Comparison of ENCODE assay signal across 11 cellular contexts in genomic region chr4:151798678-151799416, GRCh38. TPM values are rescaled to one million over a fixed set of nuclear protein-coding genes. Genes with fewer than 3 reads are reported as not detected.
A peak's percentile ranks its signal among the peaks of the same experiment; 100 is the strongest.
DNase-seq lines count a peak whose midpoint lies in the region; ATAC-seq and TF ChIP-seq lines count a peak whose summit lies in the region.
"Had no signal": no experiment of that assay in that cellular context is flagged by ENCODE, and none has a peak within 500 bp of the region (broad histone marks: within the 10 kb centered on the region; RNA-seq: fewer than 3 reads in every experiment).

No MANE protein-coding gene starts in this region.

- no peak for TF ChIP-seq CTCF in neural cell (IDR thresholded peaks at IDR 0.05; ENCODE audit: poor library complexity, severe bottlenecking)
- TF ChIP-seq CTCF in thyroid gland (IDR thresholded peaks at IDR 0.05): no peak
- no peak for TF ChIP-seq CTCF in Caco-2 (IDR thresholded peaks at IDR 0.05; ENCODE audit: insufficient read depth in 1 of 2, low read depth in 1 of 2, low read length in 1 of 2, severe bottlenecking in 1 of 2, unreplicated experiment in 1 of 2)
- no peak for TF ChIP-seq CTCF in mucosa of descending colon (IDR thresholded peaks at IDR 0.05)

- H2AFZ ChIP-seq in neural cell (ENCODE audit: low read depth, low read length): no peak overlapping the region

- H3F3A ChIP-seq in neural cell (ENCODE audit: insufficient read depth, low read length, poor library complexity, severe bottlenecking): no peaks in the 10 kb centered on the region

- H3K4me1 ChIP-seq in thyroid gland (no peaks in the 10 kb centered on the region), Caco-2 (no peaks in the 10 kb centered on the region), mucosa of descending colon (ENCODE audit: low read depth) (peaks cover 7% of the 10 kb centered on the region)

- WGBS in thyroid gland, 2 donors: 79 to 92% methylated on average over 6 of the region's 6 CpGs

- no peaks in the 10 kb centered on the region for H3K36me3 Mint-ChIP-seq in Caco-2 (ENCODE audit: insufficient read depth, unreplicated experiment)
- H3K36me3 Mint-ChIP-seq: activated CD4-positive, alpha-beta memory T cell treated with anti-CD3 and anti-CD28 coated beads for 36 hours; naive thymus-derived CD4-positive, alpha-beta T cell had no signal

- H3K4me1 Mint-ChIP-seq in Caco-2 (ENCODE audit: low read depth, unreplicated experiment): no peaks in the 10 kb centered on the region
- H3K4me1 Mint-ChIP-seq: central memory CD8-positive, alpha-beta T cell had no signal

- no peaks in the 10 kb centered on the region for H4K20me1 ChIP-seq in neural cell (ENCODE audit: insufficient read depth)

- ATAC-seq in GM19025 (IDR thresholded peaks at IDR 0.05; ENCODE audit: low read depth, unreplicated experiment) (peak; percentile 73), HG02571 (IDR thresholded peaks at IDR 0.05; ENCODE audit: unreplicated experiment) (peak; percentile 87), HG03558 (IDR thresholded peaks at IDR 0.05; ENCODE audit: extremely low read depth, unreplicated experiment) (peak; percentile 78), mucosa of descending colon (no peak)
- ATAC-seq: naive thymus-derived CD4-positive, alpha-beta T cell had no signal

- H3K27me3 ChIP-seq in neural cell (ENCODE audit: insufficient read depth, low read depth, low read length): no peaks in the 10 kb centered on the region
- no peaks in the 10 kb centered on the region for H3K27me3 ChIP-seq in thyroid gland
- no peaks in the 10 kb centered on the region for H3K27me3 ChIP-seq in Caco-2 (replicated peaks; ENCODE audit: control insufficient read depth, insufficient read depth, low read length)

- CTCF ChIA-PET in Caco-2 (lab: Charles Lee): no interaction called here

- peak; percentile 98 for TF ChIP-seq EP300 in neural cell (conservative IDR thresholded peaks at IDR 0.05; ENCODE audit: poor library complexity, severe bottlenecking)

- H3K36me3 ChIP-seq in neural cell (ENCODE audit: insufficient read depth, low read length) (no peaks in the 10 kb centered on the region), thyroid gland (no peaks in the 10 kb centered on the region), Caco-2 (ENCODE audit: control insufficient read depth, insufficient read depth, low read length) (no peaks in the 10 kb centered on the region), mucosa of descending colon (ENCODE audit: low read depth) (no peaks in the 10 kb centered on the region)

- no TSS peak for BruUV-seq in Caco-2 (replicated peaks; lab: Mats Ljungman, UMichigan)

- peak overlapping the region; percentile 34 for H3K9ac ChIP-seq in neural cell (ENCODE audit: low read length)

- H3K27ac Mint-ChIP-seq in Caco-2 (ENCODE audit: unreplicated experiment): no peak overlapping the region
- H3K27ac Mint-ChIP-seq: activated CD4-positive, alpha-beta memory T cell treated with anti-CD3 and anti-CD28 coated beads for 36 hours; naive thymus-derived CD4-positive, alpha-beta T cell had no signal

- no peaks in the 10 kb centered on the region for H3K79me2 ChIP-seq in neural cell (replicated peaks; ENCODE audit: insufficient read depth, low read length)

- H3K4me2 ChIP-seq in neural cell (ENCODE audit: low read length): peak overlapping the region; percentile 16

- POLR2A ChIA-PET in Caco-2 (lab: Charles Lee): no interaction called here

- H3K27me3 Mint-ChIP-seq in Caco-2 (ENCODE audit: insufficient read depth, unreplicated experiment): no peaks in the 10 kb centered on the region
- H3K27me3 Mint-ChIP-seq: activated CD4-positive, alpha-beta memory T cell treated with anti-CD3 and anti-CD28 coated beads for 36 hours had no signal

- TF ChIP-seq RAD21 in neural cell (conservative IDR thresholded peaks at IDR 0.05): no peak

- no peak for DNase-seq in thyroid gland
- no peak for DNase-seq in Kasumi-1 (lab: John Stamatoyannopoulos, UW)
- no peak for DNase-seq in Caco-2
- no peak for DNase-seq in mucosa of descending colon
- DNase-seq: activated CD4-positive, alpha-beta memory T cell treated with anti-CD3 and anti-CD28 coated beads for 36 hours; naive thymus-derived CD4-positive, alpha-beta T cell had no signal

- no peak for TF ChIP-seq POLR2A in thyroid gland (IDR thresholded peaks at IDR 0.05)

- no peaks in the 10 kb centered on the region for H3K9me2 ChIP-seq in neural cell (ENCODE audit: insufficient read depth, low read length)

- intact Hi-C loops in thyroid gland (cut with DNase I): no loop called here
- intact Hi-C loops in Caco-2 (cut with micrococcal nuclease; ENCODE audit: unreplicated experiment): no loop called here
- intact Hi-C loops in mucosa of descending colon (cut with DNase I, micrococcal nuclease): loop anchor here in 1 of 2 donors (2.0 kb wide), 1 partner anchor 38 kb away; the partner anchor contains the start of gene GATB

- H3K4me3 ChIP-seq in neural cell (ENCODE audit: low read length) (peak overlapping the region; percentile 53), thyroid gland (replicated peaks in 1 of 3) (no peak overlapping the region), Caco-2 (ENCODE audit: low read depth, low read length) (no peak overlapping the region), mucosa of descending colon (no peak overlapping the region)

- H3K9me3 ChIP-seq in neural cell (ENCODE audit: low read length): no peaks in the 10 kb centered on the region
- no peaks in the 10 kb centered on the region for H3K9me3 ChIP-seq in thyroid gland
- H3K9me3 ChIP-seq in Caco-2: no peaks in the 10 kb centered on the region
- H3K9me3 ChIP-seq in mucosa of descending colon: no peaks in the 10 kb centered on the region

- H3K4me3 Mint-ChIP-seq in Caco-2 (ENCODE audit: unreplicated experiment): no peak overlapping the region
- H3K4me3 Mint-ChIP-seq: activated CD4-positive, alpha-beta memory T cell treated with anti-CD3 and anti-CD28 coated beads for 36 hours; central memory CD8-positive, alpha-beta T cell; naive thymus-derived CD4-positive, alpha-beta T cell had no signal

- H3K27ac ChIP-seq in neural cell (ENCODE audit: low read length): peak overlapping the region; percentile 76
- no peak overlapping the region for H3K27ac ChIP-seq in thyroid gland

- H3K9me3 Mint-ChIP-seq in Caco-2 (ENCODE audit: unreplicated experiment): no peaks in the 10 kb centered on the region
- H3K9me3 Mint-ChIP-seq: activated CD4-positive, alpha-beta memory T cell treated with anti-CD3 and anti-CD28 coated beads for 36 hours; central memory CD8-positive, alpha-beta T cell had no signal

TF ChIP-seq in neural cell, 6 proteins besides CTCF, POLR2A, EP300 and RAD21:
- peak; percentile 43 for TF ChIP-seq SMC3 (conservative IDR thresholded peaks at IDR 0.05; ENCODE audit: poor library complexity)
- no peak for TF ChIP-seq EZH2 (IDR thresholded peaks at IDR 0.05; ENCODE audit: borderline replicate concordance, insufficient read depth, low read length, poor library complexity, severe bottlenecking)
- TF ChIP-seq POLR2AphosphoS5 (IDR thresholded peaks at IDR 0.05): peak; percentile 66
- TF ChIP-seq MXI1 (conservative IDR thresholded peaks at IDR 0.05; ENCODE audit: poor library complexity, severe bottlenecking): no peak

RNA-seq across cellular contexts. Expression of gene GATB, which starts 38.0 kb away (rescaled TPM):
- polyA plus RNA-seq in neural cell: 15.3 and 18.8 TPM in 2 replicates
- polyA minus RNA-seq in neural cell: 18.5 and 21.9 TPM in 2 replicates
- total RNA-seq in thyroid gland (10 to 100 TPM; 10.9 to 32.5 (median 22.9) TPM), Caco-2 (2022) (20.6 and 29.6 TPM in 2 replicates), mucosa of descending colon (10 to 100 TPM; 15.6 to 20.2 (median 17.2) TPM)
